In genomic region chr12:34605955-34606748, GRCh38 we compare ENCODE assay signal across 16 cellular contexts.
"Had no signal": no experiment of that assay in that cellular context is flagged by ENCODE, and none has a peak within 500 bp of the region (broad histone marks: within the 10 kb centered on the region; RNA-seq: fewer than 3 reads in every experiment).

No MANE protein-coding gene starts in this region.

- H3K27me3 ChIP-seq: adrenal gland, hepatocyte, uterus had no signal

- H3K4me1 Mint-ChIP-seq: activated naive CD4-positive, alpha-beta T cell treated with anti-CD3 and anti-CD28 coated beads, Interleukin-2, amount 10 ng/mL, durations not matched to agents 7 days and 5 days; stimulated activated naive CD8-positive, alpha-beta T cell treated with anti-CD3 and anti-CD28 coated beads, Interleukin-15, amount 100 ng/mL, for 72 hours; T-cell had no signal

- H3K36me3 ChIP-seq: adrenal gland, uterus had no signal

- H3K4me3 ChIP-seq: adrenal gland, hepatocyte, lung, uterus had no signal

- H3K27ac Mint-ChIP-seq: activated CD4-positive, alpha-beta memory T cell treated with anti-CD3 and anti-CD28 coated beads for 36 hours; activated naive CD4-positive, alpha-beta T cell treated with anti-CD3 and anti-CD28 coated beads, Interleukin-2, amount 10 ng/mL, durations not matched to agents 7 days and 5 days; activated T-helper 1 cell treated with anti-CD3 and anti-CD28 coated beads, Interleukin-12 subunit alpha, Interleukin-12 subunit beta, Interleukin-2, Interleukin-4 antibody, amounts not matched to agents 30 ng/mL and 10 ng/mL and 1 ng/mL, durations not matched to agents 14 hours and 24 hours and 36 hours; effector memory CD8-positive, alpha-beta T cell; naive thymus-derived CD4-positive, alpha-beta T cell; stimulated activated naive CD8-positive, alpha-beta T cell treated with anti-CD3 and anti-CD28 coated beads, Interleukin-15, amount 100 ng/mL, for 72 hours; T-cell had no signal

- H3K27ac ChIP-seq: adrenal gland, hepatocyte, uterus had no signal

- H3K4me3 Mint-ChIP-seq: activated CD4-positive, alpha-beta memory T cell treated with anti-CD3 and anti-CD28 coated beads for 36 hours; activated naive CD4-positive, alpha-beta T cell treated with anti-CD3 and anti-CD28 coated beads, Interleukin-2, amount 10 ng/mL, durations not matched to agents 7 days and 5 days; activated T-helper 1 cell treated with anti-CD3 and anti-CD28 coated beads, Interleukin-12 subunit alpha, Interleukin-12 subunit beta, Interleukin-2, Interleukin-4 antibody, amounts not matched to agents 30 ng/mL and 10 ng/mL and 1 ng/mL, durations not matched to agents 14 hours and 24 hours and 36 hours; effector memory CD8-positive, alpha-beta T cell; naive thymus-derived CD4-positive, alpha-beta T cell; stimulated activated naive CD8-positive, alpha-beta T cell treated with anti-CD3 and anti-CD28 coated beads, Interleukin-15, amount 100 ng/mL, for 72 hours; T-cell had no signal

- H3K36me3 Mint-ChIP-seq: T-cell had no signal

- ATAC-seq: effector memory CD8-positive, alpha-beta T cell; naive thymus-derived CD4-positive, alpha-beta T cell; stimulated activated naive CD8-positive, alpha-beta T cell treated with anti-CD3 and anti-CD28 coated beads, Interleukin-15, amount 100 ng/mL, for 72 hours; T-cell had no signal

- H3K4me1 ChIP-seq: adrenal gland, uterus had no signal

- H3K27me3 Mint-ChIP-seq: activated CD4-positive, alpha-beta memory T cell treated with anti-CD3 and anti-CD28 coated beads for 36 hours; activated naive CD4-positive, alpha-beta T cell treated with anti-CD3 and anti-CD28 coated beads, Interleukin-2, amount 10 ng/mL, durations not matched to agents 7 days and 5 days; effector memory CD8-positive, alpha-beta T cell; naive thymus-derived CD4-positive, alpha-beta T cell; stimulated activated naive CD8-positive, alpha-beta T cell treated with anti-CD3 and anti-CD28 coated beads, Interleukin-15, amount 100 ng/mL, for 72 hours; T-cell had no signal

- DNase-seq: activated CD4-positive, alpha-beta memory T cell treated with anti-CD3 and anti-CD28 coated beads for 36 hours; activated naive CD4-positive, alpha-beta T cell treated with anti-CD3 and anti-CD28 coated beads, Interleukin-2, amount 10 ng/mL, durations not matched to agents 7 days and 5 days; central memory CD4-positive, alpha-beta T cell; effector memory CD8-positive, alpha-beta T cell; kidney glomerular epithelial cell; naive thymus-derived CD4-positive, alpha-beta T cell; stimulated activated CD4-positive, alpha-beta T cell treated with anti-CD3 and anti-CD28 coated beads, Interleukin-15, amount 100 ng/mL, for 24 hours; stimulated activated CD4-positive, alpha-beta T cell treated with anti-CD3 and anti-CD28 coated beads, Interleukin-4, amount 100 ng/mL, for 4 hours; stimulated activated naive CD8-positive, alpha-beta T cell treated with anti-CD3 and anti-CD28 coated beads, Interleukin-15, amount 100 ng/mL, for 72 hours; T-cell; T1000 had no signal
